ENCODE assay signal across 8 cellular contexts in the genomic region with DNA sequence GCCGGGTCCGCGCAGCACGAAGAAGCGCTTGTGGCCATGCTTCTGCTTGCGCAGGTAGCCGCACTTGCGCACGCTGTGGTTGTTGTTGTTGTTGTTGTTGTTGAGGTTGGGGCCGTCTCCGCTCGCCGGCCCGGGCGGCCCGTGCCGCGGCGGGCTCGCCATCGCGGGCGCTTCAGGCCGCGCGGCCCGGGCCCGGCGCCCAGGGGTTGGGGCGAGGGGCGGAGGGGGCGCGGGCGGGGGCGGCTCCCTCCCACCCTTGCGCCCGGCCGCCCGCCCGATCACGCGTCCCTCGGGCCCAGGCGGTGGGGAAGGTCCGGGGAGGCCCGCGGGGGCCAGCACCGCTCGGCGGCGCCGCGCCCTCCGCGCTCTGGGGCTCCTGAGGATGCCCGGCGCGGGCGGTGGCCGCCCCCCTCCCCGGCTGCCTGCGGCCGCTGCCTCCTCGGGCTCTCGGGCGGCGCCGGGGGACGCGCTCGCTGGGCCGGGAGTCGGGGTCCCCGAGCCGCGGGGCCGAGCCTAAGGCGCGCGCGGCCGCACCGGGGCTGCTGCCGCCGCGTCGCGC. TPM values are rescaled to one million over a fixed set of nuclear protein-coding genes. Genes with fewer than 3 reads are reported as not detected.
DNase-seq lines count a peak whose midpoint lies in the region; ATAC-seq and TF ChIP-seq lines count a peak whose summit lies in the region.

No MANE protein-coding gene starts in this region.

- H3K9me3 ChIP-seq in MG63: no peaks in the 10 kb centered on the region

- H3K36me3 ChIP-seq in MG63: no peaks in the 10 kb centered on the region

- intact Hi-C loops in dendritic cell treated with granulocyte-macrophage colony-stimulating factor and Interleukin-4, amounts not matched to agents 40 ng/mL and 50 ng/mL, for 4 days (cut with micrococcal nuclease): loop anchor here (2.0 to 10.0 kb wide), 4 partner anchors 81 to 1571 kb away; a partner anchor contains a TSS
- intact Hi-C loops in natural killer cell (cut with micrococcal nuclease): loop anchor here (5.0 kb wide), 1 partner anchor 79 kb away; no protein-coding TSS in a partner anchor

- H3K27me3 Mint-ChIP-seq in dendritic cell treated with granulocyte-macrophage colony-stimulating factor and Interleukin-4, amounts not matched to agents 40 ng/mL and 50 ng/mL, for 4 days: peaks cover 3% of the 10 kb centered on the region
- peaks cover 3 to 4% of the 10 kb centered on the region in 2 donors for H3K27me3 Mint-ChIP-seq in natural killer cell (ENCODE audit: low read depth in 2 of 2)

- peak overlapping the region; percentile 65 for H3K4me3 ChIP-seq in MG63

- TF ChIP-seq CTCF in natural killer cell (IDR thresholded peaks at IDR 0.05): no peak

- peaks cover 8% of the 10 kb centered on the region for H3K9me3 Mint-ChIP-seq in dendritic cell treated with granulocyte-macrophage colony-stimulating factor and Interleukin-4, amounts not matched to agents 40 ng/mL and 50 ng/mL, for 4 days
- no peaks in the 10 kb centered on the region for H3K9me3 Mint-ChIP-seq in natural killer cell

- peak overlapping the region; percentile 75 for H3K4me3 Mint-ChIP-seq in dendritic cell treated with granulocyte-macrophage colony-stimulating factor and Interleukin-4, amounts not matched to agents 40 ng/mL and 50 ng/mL, for 4 days
- H3K4me3 Mint-ChIP-seq in natural killer cell: peak overlapping the region; percentile 79

- DNase-seq in COR-L47 (lab: John Stamatoyannopoulos, UW): peak; percentile 60
- DNase-seq in MG63: no peak
- DNase-seq in natural killer cell: no peak
- no peak for DNase-seq in effector CD8-positive, alpha-beta T cell (lab: John Stamatoyannopoulos, UW)
- no peak for DNase-seq in activated CD4-positive, alpha-beta T cell treated with anti-CD3 and anti-CD28 coated beads, Interleukin-2, amount 50 U/mL, for 48 hours
- no peak for DNase-seq in Ammon's horn (ENCODE audit: low spot score)

- peaks cover 38% of the 10 kb centered on the region for H3K4me1 Mint-ChIP-seq in dendritic cell treated with granulocyte-macrophage colony-stimulating factor and Interleukin-4, amounts not matched to agents 40 ng/mL and 50 ng/mL, for 4 days (ENCODE audit: low read depth)
- H3K4me1 Mint-ChIP-seq in natural killer cell: peaks cover 16 to 20% of the 10 kb centered on the region in 2 donors

- ATAC-seq in GM21381 (IDR thresholded peaks at IDR 0.05; ENCODE audit: unreplicated experiment): peak; percentile 0
- peak; percentile 28 to 50 (median 33) for ATAC-seq in natural killer cell

- peaks cover 33% of the 10 kb centered on the region for H3K27me3 ChIP-seq in MG63

- H3K27ac Mint-ChIP-seq in dendritic cell treated with granulocyte-macrophage colony-stimulating factor and Interleukin-4, amounts not matched to agents 40 ng/mL and 50 ng/mL, for 4 days: no peak overlapping the region
- H3K27ac Mint-ChIP-seq in natural killer cell: peak overlapping the region; percentile 77 to 87

- peaks cover 40% of the 10 kb centered on the region for H3K36me3 Mint-ChIP-seq in dendritic cell treated with granulocyte-macrophage colony-stimulating factor and Interleukin-4, amounts not matched to agents 40 ng/mL and 50 ng/mL, for 4 days (ENCODE audit: low read depth)
- H3K36me3 Mint-ChIP-seq in natural killer cell: no peaks in the 10 kb centered on the region

RNA-seq across cellular contexts. Expression of a gene that starts 0.4 kb away (rescaled TPM):
- 0.33 and 0.35 TPM in 2 replicates for total RNA-seq in MG63 (2014; rRNA removed; shearing (Covaris generic); ENCODE audit: low replicate concordance)
- total RNA-seq in natural killer cell: 10 to 100 TPM; 39.8 to 79.1 (median 60.9) TPM

Comparison
In these comparisons a context has a peak if more than half of its experiments do, and no peak if none do; other contexts are left out.
1. RNA of a gene that starts 0.4 kb away (total RNA-seq): 39.8 to 79.1 TPM in natural killer cell; 0.33 to 0.35 TPM in MG63; every median in the first group is over 10 times any median in the second.